37 cellular contexts compared by ENCODE assay signal in the genomic region with DNA sequence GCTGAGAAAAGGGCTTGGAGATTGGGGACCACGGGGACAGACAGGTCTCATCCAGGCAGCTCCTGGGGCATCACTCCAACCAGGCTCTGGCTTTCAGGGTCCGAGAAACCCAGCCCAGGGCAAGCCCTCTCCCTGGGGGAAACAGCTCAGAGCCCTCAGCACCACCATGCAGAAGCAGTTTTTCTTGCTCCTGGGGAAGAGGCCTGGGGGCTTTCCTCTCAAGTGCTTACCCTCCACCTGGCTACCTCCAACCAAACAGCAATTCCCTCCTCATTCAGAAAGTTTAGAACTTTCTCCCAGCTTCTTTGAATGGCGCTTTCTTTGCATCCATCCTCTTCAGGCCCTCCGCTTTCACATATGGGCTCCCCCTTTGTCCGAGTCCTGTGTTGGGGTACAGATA.
"Had no signal": no experiment of that assay in that cellular context is flagged by ENCODE, and none has a peak within 500 bp of the region (broad histone marks: within the 10 kb centered on the region; RNA-seq: fewer than 3 reads in every experiment).

No MANE protein-coding gene starts in this region.

- H3K36me3 ChIP-seq: MG63 had no signal

- H3K4me3 ChIP-seq: MG63 had no signal

- H3K9ac ChIP-seq: KMS-11 had no signal

- DNase-seq: Karpas-422, Kasumi-1, KG1, MM.1S, MV-4-11, NCI-H1048, NCI-H1092, NCI-H1092 treated with DMSO at 0.1 percent for 48 hours, NCI-H1105, NCI-H1105 treated with DMSO at 0.1 percent for 48 hours, NCI-H1417, NCI-H1417 treated with DMSO at 0.1 percent for 48 hours, NCI-H1436, NCI-H1436 treated with DMSO at 0.1 percent for 48 hours, NCI-H146, NCI-H1694, NCI-H1694 treated with DMSO at 0.1 percent for 48 hours, NCI-H187, NCI-H187 treated with DMSO at 0.1 percent for 48 hours, NCI-H1930, NCI-H2029, NCI-H2029 treated with DMSO at 0.1 percent for 48 hours, NCI-H2081, NCI-H2081 treated with DMSO at 0.1 percent for 48 hours, NCI-H2107, NCI-H2171, NCI-H2171 treated with DMSO at 0.1 percent for 48 hours, NCI-H2227 treated with DMSO at 0.1 percent for 48 hours, NCI-H226, NCI-H345, NCI-H446, NCI-H446 treated with DMSO at 0.1 percent for 48 hours, NCI-H510A treated with DMSO at 0.1 percent for 48 hours, NCI-H524, NCI-H524 treated with DMSO at 0.1 percent for 48 hours had no signal

- H3K27ac ChIP-seq: KMS-11 had no signal

- H3K4me2 ChIP-seq: KMS-11 had no signal
